In the genomic region with DNA sequence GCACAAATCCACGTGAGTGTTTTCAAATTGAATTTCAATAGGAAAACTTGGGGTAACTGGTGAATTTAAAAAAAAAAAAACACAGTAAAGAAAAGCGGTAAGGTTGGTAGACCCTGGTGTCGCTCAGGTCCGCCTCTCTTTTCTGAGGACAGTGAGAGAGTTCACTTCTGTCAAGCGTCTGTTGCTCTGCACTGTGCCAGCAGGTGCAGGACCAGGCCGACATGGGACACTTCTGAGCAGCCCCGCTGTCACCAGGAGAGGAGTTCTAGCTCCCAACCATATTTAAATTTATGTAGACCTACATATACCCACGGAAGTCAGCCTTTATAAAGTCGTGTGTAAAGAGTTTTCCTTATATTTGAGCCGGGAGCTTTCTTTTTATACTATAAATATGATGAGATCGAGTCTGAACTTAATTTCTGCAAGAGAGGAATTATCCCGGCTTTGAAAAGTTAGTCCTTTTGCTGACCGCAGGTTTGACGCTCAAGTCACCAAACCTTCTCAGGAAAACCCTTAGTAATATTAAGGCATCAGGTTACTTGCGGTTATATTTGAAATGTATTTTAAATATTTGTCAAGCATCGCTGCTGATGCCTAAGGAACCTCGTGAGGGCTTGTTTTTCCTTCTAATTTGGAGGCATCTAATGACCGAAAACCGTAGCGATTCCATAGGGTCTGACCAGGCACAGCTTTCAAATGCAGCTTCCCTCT, we compare ENCODE assay signal across 8 cellular contexts.
DNase-seq lines count a peak whose midpoint lies in the region; ATAC-seq and TF ChIP-seq lines count a peak whose summit lies in the region.

No MANE protein-coding gene starts in this region.

- H3K27me3 ChIP-seq in DND-41 (ENCODE audit: insufficient read depth, low read length, poor library complexity): no peaks in the 10 kb centered on the region
- H3K27me3 ChIP-seq in HUES48 (ENCODE audit: control insufficient read depth, insufficient read depth, low read length): peaks cover 70% of the 10 kb centered on the region
- peaks cover 61% of the 10 kb centered on the region for H3K27me3 ChIP-seq in iPS-18a (ENCODE audit: control insufficient read depth, insufficient read depth, low read length)

- H3K36me3 ChIP-seq in DND-41 (ENCODE audit: insufficient read depth, low read length) (peaks cover 14% of the 10 kb centered on the region), HUES48 (ENCODE audit: control insufficient read depth, insufficient read depth, low read length) (no peaks in the 10 kb centered on the region), iPS-18a (ENCODE audit: control insufficient read depth, low read depth, low read length) (no peaks in the 10 kb centered on the region)

- ATAC-seq in DND-41 (ENCODE audit: insufficient read depth, low read depth) (peak; percentile 66), GM19463 (IDR thresholded peaks at IDR 0.05; ENCODE audit: unreplicated experiment) (peak; percentile 47)

- peak overlapping the region; percentile 92 for H3K27ac ChIP-seq in DND-41 (ENCODE audit: low read length)
- H3K27ac ChIP-seq in HUES48 (ENCODE audit: low read depth, low read length): no peak overlapping the region
- H3K27ac ChIP-seq in iPS-18a (ENCODE audit: low read length): no peak overlapping the region

- H3K4me1 ChIP-seq in DND-41 (ENCODE audit: insufficient read depth, low read length) (peaks cover 50% of the 10 kb centered on the region), HUES48 (ENCODE audit: control insufficient read depth, insufficient read depth, low read length) (peaks cover 16% of the 10 kb centered on the region; the same call in 1 of the 2 replicates), iPS-18a (ENCODE audit: control insufficient read depth, low read depth, low read length) (peaks cover 24% of the 10 kb centered on the region)

- peak overlapping the region; percentile 68 for H3K4me2 ChIP-seq in DND-41 (ENCODE audit: insufficient read depth, low read length)

- H4K20me1 ChIP-seq in DND-41 (ENCODE audit: insufficient read depth, low read length): no peaks in the 10 kb centered on the region

- H3K9me3 ChIP-seq in DND-41 (ENCODE audit: insufficient read depth, low read length, severe bottlenecking) (no peaks in the 10 kb centered on the region), HUES48 (ENCODE audit: control insufficient read depth, insufficient read depth, low read length) (no peaks in the 10 kb centered on the region), iPS-18a (ENCODE audit: control insufficient read depth, low read depth, low read length) (no peaks in the 10 kb centered on the region)

- DNase-seq in DND-41: peak; percentile 81
- DNase-seq in activated CD8-positive, alpha-beta memory T cell treated with anti-CD3 and anti-CD28 coated beads, Interleukin-2, amount 50 U/mL, for 48 hours: peak; percentile 75
- DNase-seq in stimulated activated naive CD4-positive, alpha-beta T cell (lab: John Stamatoyannopoulos, UW): peak in 5 of 6 experiments; percentile 50 to 78 (median 62)
- no peak for DNase-seq in SW 1271 (lab: John Stamatoyannopoulos, UW)
- no peak for DNase-seq in GDM1 (lab: John Stamatoyannopoulos, UW)

- TF ChIP-seq CTCF in DND-41 (IDR thresholded peaks at IDR 0.05; ENCODE audit: borderline replicate concordance, extremely low read depth, low read length, poor library complexity, severe bottlenecking): no peak

- peaks cover 61% of the 10 kb centered on the region for H3K79me2 ChIP-seq in DND-41 (ENCODE audit: insufficient read depth, low read length)

- peak overlapping the region; percentile 67 for H2AFZ ChIP-seq in DND-41 (ENCODE audit: low read depth, low read length)

- peak overlapping the region; percentile 53 to 60 for H3K4me3 ChIP-seq in DND-41 (ENCODE audit: low read depth in 1 of 2, low read length in 2 of 2)
- H3K4me3 ChIP-seq in HUES48 (ENCODE audit: low read depth, low read length): peak overlapping the region; percentile 63
- H3K4me3 ChIP-seq in iPS-18a (ENCODE audit: low read length): peak overlapping the region; percentile 62

- H3K9ac ChIP-seq in DND-41 (ENCODE audit: low read depth, low read length): peak overlapping the region; percentile 64
- H3K9ac ChIP-seq in HUES48 (ENCODE audit: low read depth, low read length): no peak overlapping the region
- H3K9ac ChIP-seq in iPS-18a (ENCODE audit: low read length): no peak overlapping the region

Comparison
In these comparisons a context has a peak if more than half of its experiments do, and no peak if none do; other contexts are left out.
1. DNase-seq: peak in DND-41 (single experiment), activated CD8-positive, alpha-beta memory T cell treated with anti-CD3 and anti-CD28 coated beads, Interleukin-2, amount 50 U/mL, for 48 hours (single experiment) and stimulated activated naive CD4-positive, alpha-beta T cell (5 of 6); none in SW 1271 (0 of 2) and GDM1 (single experiment).
2. Peak in every context shown above with its lines, with median percentiles within 50 percentile points of each other: H3K4me3 ChIP-seq.